In genomic region chr1:225888289-225888897, GRCh38 we compare ENCODE assay signal across 1 cellular context.
TF ChIP-seq lines count a peak whose summit lies in the region.

No MANE protein-coding gene starts in this region.

TF ChIP-seq in HepG2, 621 proteins besides CTCF, POLR2A, EP300 and RAD21 (continued from another document):
- TF ChIP-seq, protein P1, sequence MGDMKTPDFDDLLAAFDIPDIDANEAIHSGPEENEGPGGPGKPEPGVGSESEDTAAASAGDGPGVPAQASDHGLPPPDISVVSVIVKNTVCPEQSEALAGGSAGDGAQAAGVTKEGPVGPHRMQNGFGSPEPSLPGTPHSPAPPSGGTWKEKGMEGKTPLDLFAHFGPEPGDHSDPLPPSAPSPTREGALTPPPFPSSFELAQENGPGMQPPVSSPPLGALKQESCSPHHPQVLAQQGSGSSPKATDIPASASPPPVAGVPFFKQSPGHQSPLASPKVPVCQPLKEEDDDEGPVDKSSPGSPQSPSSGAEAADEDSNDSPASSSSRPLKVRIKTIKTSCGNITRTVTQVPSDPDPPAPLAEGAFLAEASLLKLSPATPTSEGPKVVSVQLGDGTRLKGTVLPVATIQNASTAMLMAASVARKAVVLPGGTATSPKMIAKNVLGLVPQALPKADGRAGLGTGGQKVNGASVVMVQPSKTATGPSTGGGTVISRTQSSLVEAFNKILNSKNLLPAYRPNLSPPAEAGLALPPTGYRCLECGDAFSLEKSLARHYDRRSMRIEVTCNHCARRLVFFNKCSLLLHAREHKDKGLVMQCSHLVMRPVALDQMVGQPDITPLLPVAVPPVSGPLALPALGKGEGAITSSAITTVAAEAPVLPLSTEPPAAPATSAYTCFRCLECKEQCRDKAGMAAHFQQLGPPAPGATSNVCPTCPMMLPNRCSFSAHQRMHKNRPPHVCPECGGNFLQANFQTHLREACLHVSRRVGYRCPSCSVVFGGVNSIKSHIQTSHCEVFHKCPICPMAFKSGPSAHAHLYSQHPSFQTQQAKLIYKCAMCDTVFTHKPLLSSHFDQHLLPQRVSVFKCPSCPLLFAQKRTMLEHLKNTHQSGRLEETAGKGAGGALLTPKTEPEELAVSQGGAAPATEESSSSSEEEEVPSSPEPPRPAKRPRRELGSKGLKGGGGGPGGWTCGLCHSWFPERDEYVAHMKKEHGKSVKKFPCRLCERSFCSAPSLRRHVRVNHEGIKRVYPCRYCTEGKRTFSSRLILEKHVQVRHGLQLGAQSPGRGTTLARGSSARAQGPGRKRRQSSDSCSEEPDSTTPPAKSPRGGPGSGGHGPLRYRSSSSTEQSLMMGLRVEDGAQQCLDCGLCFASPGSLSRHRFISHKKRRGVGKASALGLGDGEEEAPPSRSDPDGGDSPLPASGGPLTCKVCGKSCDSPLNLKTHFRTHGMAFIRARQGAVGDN (CRISPR knock-in tag; IDR thresholded peaks at IDR 0.05): peak; percentile 55
